1 cellular context compared by ENCODE assay signal in genomic region chr6:109428889-109429477, GRCh38.
A peak's percentile ranks its signal among the peaks of the same experiment; 100 is the strongest.
TF ChIP-seq lines count a peak whose summit lies in the region.

No MANE protein-coding gene starts in this region.

TF ChIP-seq in endothelial cell of umbilical vein, 7 proteins besides CTCF, POLR2A, EP300 and RAD21:
- peak; percentile 79 for TF ChIP-seq JUN (IDR thresholded peaks at IDR 0.05; ENCODE audit: borderline replicate concordance, insufficient read depth, insufficient read length, low read depth)
- TF ChIP-seq MYC (IDR thresholded peaks at IDR 0.05; ENCODE audit: low read depth, low read length): no peak
